In the genomic region with DNA sequence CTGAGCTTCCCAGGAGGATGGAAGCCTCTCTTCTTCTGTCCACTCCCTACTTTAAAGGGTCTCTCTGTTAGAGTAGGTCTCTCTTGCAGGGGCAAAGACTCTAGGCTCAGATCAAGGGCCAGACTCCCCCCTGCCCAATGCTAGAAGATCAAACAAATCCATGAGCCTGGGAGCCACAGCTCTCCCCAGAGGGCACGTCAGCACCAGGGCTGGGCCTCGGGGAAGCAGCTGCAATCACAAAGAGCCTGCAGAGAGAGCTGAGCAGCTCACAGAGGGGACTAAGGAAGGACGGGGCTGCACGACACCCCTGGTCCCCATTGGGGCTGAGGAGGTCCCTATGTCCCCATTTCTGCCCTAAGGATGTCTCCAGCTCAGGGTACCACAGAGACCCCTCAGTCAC, we compare ENCODE assay signal across 15 cellular contexts.
A peak's percentile ranks its signal among the peaks of the same experiment; 100 is the strongest.
DNase-seq lines count a peak whose midpoint lies in the region; ATAC-seq lines count a peak whose summit lies in the region.
"Had no signal": no experiment of that assay in that cellular context is flagged by ENCODE, and none has a peak within 500 bp of the region (broad histone marks: within the 10 kb centered on the region; RNA-seq: fewer than 3 reads in every experiment).

No MANE protein-coding gene starts in this region.

- H3K27ac ChIP-seq in caudate nucleus (ENCODE audit: low read depth, low read length) (peak overlapping the region; percentile 98), substantia nigra (ENCODE audit: low read depth, low read length, poor library complexity, severe bottlenecking) (peak overlapping the region; percentile 100)

- peak; percentile 62 for DNase-seq in NCI-H69 (lab: John Stamatoyannopoulos, UW)
- DNase-seq in caudate nucleus (lab: John Stamatoyannopoulos, UW), result peak in 57 of 61 donors; percentile 5 to 86 (median 60)
- peak; percentile 70 for DNase-seq in medulla oblongata (ENCODE audit: extremely low spot score)
- DNase-seq in substantia nigra (lab: John Stamatoyannopoulos, UW), result peak in 41 of 49 donors; percentile 32 to 81 (median 58)
- DNase-seq: BE2C, GF-D8, MV-4-11, NCI-H1417 treated with DMSO at 0.1 percent for 48 hours, NCI-H2081, NCI-H2227 treated with DMSO at 0.1 percent for 48 hours, NCI-H524 treated with DMSO at 0.1 percent for 48 hours, PC-3 had no signal

- ATAC-seq in HG02610 (IDR thresholded peaks at IDR 0.05; ENCODE audit: unreplicated experiment), result no peak
- no peak for ATAC-seq in HG02981 (IDR thresholded peaks at IDR 0.05; ENCODE audit: unreplicated experiment)
- ATAC-seq in GM18909 (IDR thresholded peaks at IDR 0.05; ENCODE audit: poor library complexity, unreplicated experiment), result no peak
- ATAC-seq: PC-3 had no signal
